Comparison of ENCODE assay signal across 8 cellular contexts in the genomic region with DNA sequence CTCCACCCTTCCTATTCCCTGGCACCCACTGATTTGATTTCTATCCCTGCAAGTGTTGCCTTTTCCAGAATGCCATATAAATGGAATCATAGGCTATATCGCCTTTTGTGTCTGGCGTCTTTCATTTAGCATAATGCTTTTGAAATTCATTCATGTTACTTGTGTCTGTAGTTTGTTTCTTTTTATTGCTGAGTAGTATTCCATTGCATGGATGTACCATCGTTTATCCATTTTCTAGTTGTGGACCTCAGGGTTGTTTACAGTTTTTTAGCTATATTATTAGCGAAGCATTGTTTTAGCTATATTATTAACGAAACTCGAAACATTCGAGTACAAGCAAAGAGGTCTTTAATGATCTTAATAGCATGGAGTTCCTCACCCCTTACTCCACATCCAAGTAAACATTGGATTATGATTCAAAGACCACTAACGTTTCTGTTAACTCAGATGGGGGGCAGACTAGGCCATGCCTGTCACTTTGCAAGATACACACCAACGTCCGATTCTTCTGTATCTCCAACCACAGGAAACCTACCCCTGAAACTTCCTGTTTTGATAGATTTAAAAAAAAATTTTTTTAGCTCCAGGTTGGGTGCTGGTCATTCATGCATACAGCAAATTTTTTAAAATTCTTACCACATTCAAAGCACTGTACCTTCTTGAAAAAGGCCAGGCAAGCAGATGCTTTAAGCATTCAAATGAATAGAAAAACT. TPM values are rescaled to one million over a fixed set of nuclear protein-coding genes. Genes with fewer than 3 reads are reported as not detected.
A peak's percentile ranks its signal among the peaks of the same experiment; 100 is the strongest.
DNase-seq lines count a peak whose midpoint lies in the region; ATAC-seq lines count a peak whose summit lies in the region.

No MANE protein-coding gene starts in this region.

- ATAC-seq in HG02870 (IDR thresholded peaks at IDR 0.05; ENCODE audit: unreplicated experiment) = peak; percentile 38

- DNase-seq in activated CD4-positive, alpha-beta T cell treated with anti-CD3 and anti-CD28 coated beads, Interleukin-2, amount 10 ng/mL, durations not matched to agents 24 days and 14 days = peak; percentile 67
- DNase-seq in activated CD4-positive, alpha-beta T cell treated with anti-CD3 and anti-CD28 coated beads, Interleukin-2, amount 50 U/mL, for 48 hours = no peak
- DNase-seq in RKO (ENCODE audit: low spot score) (peak; percentile 38), NCI-H1417 treated with DMSO at 0.1 percent for 48 hours (lab: John Stamatoyannopoulos, UW) (no peak), NCI-H1105 (lab: John Stamatoyannopoulos, UW) (no peak)

- 64 to 66% methylated on average over 10 of the region's 10 CpGs for WGBS in esophagus, 2 donors

- H3K4me3 ChIP-seq in esophagus (ENCODE audit: low read depth in 1 of 2, low read length in 2 of 2) (peak overlapping the region; percentile 64 to 74), skin epidermis (peak overlapping the region; percentile 63 to 95 (median 77))

- H3K4me1 Mint-ChIP-seq in activated CD4-positive, alpha-beta T cell treated with anti-CD3 and anti-CD28 coated beads, Interleukin-2, amount 10 ng/mL, durations not matched to agents 24 days and 14 days = peaks cover 52% of the 10 kb centered on the region

- H3K36me3 ChIP-seq in esophagus (ENCODE audit: control insufficient read depth in 2 of 2, insufficient read depth in 2 of 2, low read length in 1 of 2) = no peaks in the 10 kb centered on the region

- peaks cover 25% of the 10 kb centered on the region for H3K36me3 Mint-ChIP-seq in activated CD4-positive, alpha-beta T cell treated with anti-CD3 and anti-CD28 coated beads, Interleukin-2, amount 10 ng/mL, durations not matched to agents 24 days and 14 days (ENCODE audit: low read depth)

- H3K27ac ChIP-seq in esophagus (ENCODE audit: low read depth in 2 of 2, low read length in 1 of 2) = no peak overlapping the region
- H3K27ac ChIP-seq in skin epidermis = peak overlapping the region in 16 of 21 experiments; percentile 80 to 94 (median 89)

- intact Hi-C loops in activated CD4-positive, alpha-beta T cell treated with anti-CD3 and anti-CD28 coated beads, Interleukin-2, amount 10 ng/mL, durations not matched to agents 24 days and 14 days (cut with micrococcal nuclease) = loop anchor here (10.0 kb wide), 1 partner anchor 260 kb away; no protein-coding TSS in a partner anchor

- H3K27me3 Mint-ChIP-seq in activated CD4-positive, alpha-beta T cell treated with anti-CD3 and anti-CD28 coated beads, Interleukin-2, amount 10 ng/mL, durations not matched to agents 24 days and 14 days = no peaks in the 10 kb centered on the region

- H3K27ac Mint-ChIP-seq in activated CD4-positive, alpha-beta T cell treated with anti-CD3 and anti-CD28 coated beads, Interleukin-2, amount 10 ng/mL, durations not matched to agents 24 days and 14 days = peak overlapping the region; percentile 94

- H3K4me3 Mint-ChIP-seq in activated CD4-positive, alpha-beta T cell treated with anti-CD3 and anti-CD28 coated beads, Interleukin-2, amount 10 ng/mL, durations not matched to agents 24 days and 14 days = peak overlapping the region; percentile 99

- no peaks in the 10 kb centered on the region for H3K4me1 ChIP-seq in esophagus (ENCODE audit: control insufficient read depth in 2 of 2, insufficient read depth in 2 of 2, low read length in 1 of 2)

- H3K9me3 ChIP-seq in esophagus (ENCODE audit: control insufficient read depth in 2 of 2, insufficient read depth in 1 of 2, low read depth in 1 of 2, low read length in 1 of 2) = no peaks in the 10 kb centered on the region

- no peaks in the 10 kb centered on the region for H3K27me3 ChIP-seq in esophagus (ENCODE audit: control insufficient read depth in 1 of 2, insufficient read depth in 2 of 2, low read length in 2 of 2)

- peaks cover 4% of the 10 kb centered on the region for H3K9me3 Mint-ChIP-seq in activated CD4-positive, alpha-beta T cell treated with anti-CD3 and anti-CD28 coated beads, Interleukin-2, amount 10 ng/mL, durations not matched to agents 24 days and 14 days

RNA-seq across cellular contexts. Expression of gene DCK, which starts 1.1 kb away (rescaled TPM):
- 35.6 and 37.0 TPM in 2 replicates for total RNA-seq in activated CD4-positive, alpha-beta T cell treated with anti-CD3 and anti-CD28 coated beads, Interleukin-2, amount 10 ng/mL, durations not matched to agents 24 days and 14 days
- 1 to 10 TPM; 3.1 to 8.0 TPM for polyA plus RNA-seq in esophagus

Comparison
In these comparisons a context has a peak if more than half of its experiments do, and no peak if none do; other contexts are left out.
1. DNase-seq: peak in activated CD4-positive, alpha-beta T cell treated with anti-CD3 and anti-CD28 coated beads, Interleukin-2, amount 10 ng/mL, durations not matched to agents 24 days and 14 days (single experiment) and RKO (single experiment); none in activated CD4-positive, alpha-beta T cell treated with anti-CD3 and anti-CD28 coated beads, Interleukin-2, amount 50 U/mL, for 48 hours (0 of 2), NCI-H1417 treated with DMSO at 0.1 percent for 48 hours (single experiment) and NCI-H1105 (single experiment).
2. H3K27ac ChIP-seq: peak in skin epidermis (16 of 21); none in esophagus (0 of 2).